22 cellular contexts compared by ENCODE assay signal in the genomic region with DNA sequence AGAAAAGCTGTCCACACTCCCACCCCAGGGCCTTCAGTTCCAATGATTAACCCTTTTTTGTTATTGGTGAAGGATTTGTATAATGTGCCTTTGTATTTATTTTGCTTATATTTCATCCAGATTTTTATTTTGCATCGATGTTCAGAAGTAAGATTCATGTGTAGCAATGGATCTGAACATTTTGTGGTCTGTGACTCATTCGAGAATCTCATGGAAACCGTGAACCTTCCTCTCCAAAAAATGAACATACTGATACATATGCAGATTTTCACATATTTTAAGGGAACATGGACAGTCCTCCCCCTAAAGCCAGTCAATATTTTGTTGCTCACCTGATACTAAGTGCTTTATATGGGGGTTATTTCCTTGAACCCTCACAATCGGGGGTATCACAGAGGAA.
"Had no signal": no experiment of that assay in that cellular context is flagged by ENCODE, and none has a peak within 500 bp of the region (broad histone marks: within the 10 kb centered on the region; RNA-seq: fewer than 3 reads in every experiment).

No MANE protein-coding gene starts in this region.

- H3K27me3 ChIP-seq: foreskin keratinocyte, left lung, sigmoid colon, transverse colon had no signal

- H3K4me3 ChIP-seq: left lung, lung, sigmoid colon, smooth muscle cell, transverse colon had no signal

- H3K4me1 ChIP-seq: left lung, sigmoid colon, transverse colon had no signal

- H3K36me3 ChIP-seq: left lung, sigmoid colon, transverse colon had no signal

- ATAC-seq: activated CD4-positive, CD25-positive, alpha-beta regulatory T cell treated with anti-CD3 and anti-CD28 coated beads, Interleukin-2, amount 50 U/mL, for 24 hours; activated CD8-positive, alpha-beta memory T cell treated with anti-CD3 and anti-CD28 coated beads, Interleukin-2, amount 10 ng/mL, durations not matched to agents 7 days and 5 days; activated CD8-positive, alpha-beta T cell treated with anti-CD3 and anti-CD28 coated beads for 36 hours; activated naive CD8-positive, alpha-beta T cell treated with anti-CD3 and anti-CD28 coated beads, Interleukin-2, amount 50 U/mL, for 24 hours; foreskin keratinocyte; left lung; stimulated activated memory B cell treated with anti-CD40 and anti-IgM and Interleukin-4, amounts not matched to agents 10 μg/mL and 1 μg/mL and 100 μg/mL, for 72 hours had no signal

- H3K9me3 ChIP-seq: left lung, sigmoid colon, transverse colon had no signal

- DNase-seq: activated CD4-positive, alpha-beta T cell treated with anti-CD3 and anti-CD28 coated beads, Interleukin-2, amount 10 ng/mL, durations not matched to agents 7 days and 5 days; activated CD8-positive, alpha-beta memory T cell treated with anti-CD3 and anti-CD28 coated beads, Interleukin-2, amount 10 ng/mL, durations not matched to agents 7 days and 5 days; activated CD8-positive, alpha-beta T cell treated with anti-CD3 and anti-CD28 coated beads for 36 hours; activated gamma-delta T cell; activated naive CD4-positive, alpha-beta T cell treated with anti-CD3 and anti-CD28 coated beads, Interleukin-2, amount 50 U/mL, for 16 hours; activated naive CD8-positive, alpha-beta T cell treated with anti-CD3 and anti-CD28 coated beads, Interleukin-2, amount 50 U/mL, for 24 hours; activated T-cell treated with anti-CD3 and anti-CD28 coated beads for 4 hours; anterior cingulate cortex; foreskin keratinocyte; kidney glomerular epithelial cell; left lung; naive B cell; posterior cingulate gyrus; sigmoid colon; stimulated activated CD4-positive, alpha-beta T cell treated with anti-CD3 and anti-CD28 coated beads, Interleukin-15, amount 100 ng/mL, for 24 hours; transverse colon had no signal

- H3K4me2 ChIP-seq: smooth muscle cell had no signal

- H3K27ac ChIP-seq: epithelial cell of prostate, foreskin keratinocyte, left lung, sigmoid colon, transverse colon, VCaP had no signal
